In the genomic region with DNA sequence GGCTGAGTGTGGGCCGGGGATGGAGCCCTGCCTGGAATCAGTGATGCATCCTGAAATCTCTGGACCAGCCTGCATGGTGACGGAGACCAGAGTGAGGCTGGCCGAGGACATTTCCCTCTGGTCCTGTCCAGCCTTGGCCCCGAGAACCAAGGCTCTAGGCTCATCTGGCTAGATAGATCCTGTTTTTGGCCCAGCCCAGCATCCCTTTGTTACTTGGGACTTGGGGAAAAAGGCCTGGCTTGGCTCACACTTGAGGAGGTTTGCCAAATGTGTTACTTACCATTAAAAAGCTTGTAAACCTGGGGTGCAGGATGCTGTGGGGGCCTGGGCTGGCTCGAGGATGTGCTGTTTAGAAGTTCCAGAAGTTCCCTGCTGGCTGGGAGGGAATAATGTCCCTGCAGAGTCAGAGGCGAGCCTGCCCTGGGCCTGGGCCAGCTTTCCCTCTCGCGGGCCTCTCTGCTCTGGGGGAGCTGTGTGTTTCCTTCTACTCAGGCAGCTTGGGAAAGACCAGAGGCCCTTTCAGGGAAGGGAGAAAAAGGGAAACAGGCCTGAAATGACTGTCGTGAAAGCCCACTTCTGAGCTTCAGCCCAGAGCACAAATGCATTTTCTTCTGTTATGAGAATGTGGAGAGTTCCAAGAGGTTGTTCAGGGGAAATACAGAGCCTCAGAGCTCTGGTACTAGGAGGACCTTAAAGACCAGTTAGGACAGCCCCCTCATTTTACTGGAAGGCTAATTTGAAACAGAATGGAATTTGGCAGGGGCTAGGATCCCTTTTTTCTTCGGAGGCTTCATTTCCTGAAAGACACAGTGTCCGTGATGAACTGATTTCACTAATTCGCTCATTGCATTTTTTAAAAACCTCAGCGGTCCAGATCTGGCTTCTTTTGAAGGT, we compare ENCODE assay signal across 8 cellular contexts. TPM values are rescaled to one million over a fixed set of nuclear protein-coding genes. Genes with fewer than 3 reads are reported as not detected.
DNase-seq lines count a peak whose midpoint lies in the region; ATAC-seq and TF ChIP-seq lines count a peak whose summit lies in the region.

No MANE protein-coding gene starts in this region.

- H3K27me3 ChIP-seq in SJSA1 (replicated peaks) (no peaks in the 10 kb centered on the region), uterus (no peaks in the 10 kb centered on the region)

- H3K4me1 ChIP-seq in HEK293 (ENCODE audit: control insufficient read depth, insufficient read depth, low read length) = peaks cover 17% of the 10 kb centered on the region
- peaks cover 81% of the 10 kb centered on the region for H3K4me1 ChIP-seq in SJSA1 (replicated peaks)
- peaks cover 40 to 41% of the 10 kb centered on the region in 2 donors for H3K4me1 ChIP-seq in uterus

- CTCF ChIA-PET in HEK293 (lab: Yijun Ruan, JAX) = interaction anchor here (0.5 to 3.0 kb wide), 8 partner anchors 12 to 369 kb away, joined by 3 to 14 read pairs (median 4); a partner anchor contains a TSS

- POLR2A ChIA-PET in HEK293 (lab: Yijun Ruan, JAX) = interaction anchor here (0.9 to 5.0 kb wide), 6 partner anchors 29 to 128 kb away, joined by 3 to 61 read pairs (median 4); a partner anchor contains a TSS

- DNase-seq in SJSA1 (ENCODE audit: low read depth in 1 of 2, low spot score in 2 of 2) (no peak), epidermal melanocyte (ENCODE audit: insufficient read length, low spot score) (peak; percentile 47), midbrain (lab: John Stamatoyannopoulos, UW) (peak; percentile 90), uterus (peak; percentile 98)
- no peak for DNase-seq in activated T-cell treated with anti-CD3 and anti-CD28 coated beads, Interleukin-2, amount 50 U/mL, for 48 hours

- ATAC-seq in HG03354 (IDR thresholded peaks at IDR 0.05; ENCODE audit: poor library complexity, severe bottlenecking, unreplicated experiment) (no peak), HG03196 (IDR thresholded peaks at IDR 0.05; ENCODE audit: unreplicated experiment) (no peak)

- intact Hi-C loops in uterus (cut with DNase I; ENCODE audit: low total_unique reads) = no loop called here

- peak overlapping the region; percentile 53 for H3K27ac ChIP-seq in HEK293 (ENCODE audit: extremely low read depth, low read depth, low read length)
- H3K27ac ChIP-seq in SJSA1 = peak overlapping the region; percentile 76
- H3K27ac ChIP-seq in uterus = peak overlapping the region; percentile 98 to 100

- TF ChIP-seq CTCF in HEK293 (tag by site-specific recombination; IDR thresholded peaks at IDR 0.05) (peak; percentile 34; the same call in 1 of the 2 replicates), uterus (IDR thresholded peaks at IDR 0.05) (peak in 2 of 4 experiments; percentile 9 to 56)

- H3K36me3 ChIP-seq in HEK293 (ENCODE audit: control insufficient read depth in 2 of 2, insufficient read depth in 1 of 2, low read length in 2 of 2) = no peaks in the 10 kb centered on the region
- no peaks in the 10 kb centered on the region for H3K36me3 ChIP-seq in SJSA1
- no peaks in the 10 kb centered on the region for H3K36me3 ChIP-seq in uterus

- no peaks in the 10 kb centered on the region for H3K9me3 ChIP-seq in HEK293 (ENCODE audit: control insufficient read depth, insufficient read depth, low read depth, low read length)
- H3K9me3 ChIP-seq in SJSA1 (replicated peaks) = no peaks in the 10 kb centered on the region
- no peaks in the 10 kb centered on the region for H3K9me3 ChIP-seq in uterus

- TF ChIP-seq POLR2A in uterus (IDR thresholded peaks at IDR 0.05) = no peak

- no peak overlapping the region for H3K4me3 ChIP-seq in HEK293 (ENCODE audit: low read depth, low read length)
- H3K4me3 ChIP-seq in SJSA1 = no peak overlapping the region
- H3K4me3 ChIP-seq in uterus = peak overlapping the region; percentile 2 to 7

TF ChIP-seq in HEK293, 187 proteins besides CTCF, POLR2A, EP300 and RAD21 (continues in another document):
- TF ChIP-seq ZNF121 (tag by site-specific recombination; IDR thresholded peaks at IDR 0.05) (no peak), ZNF2 (tag by site-specific recombination; IDR thresholded peaks at IDR 0.05) (peak; percentile 21; the same call in 1 of the 2 replicates), ZNF324 (tag by site-specific recombination; IDR thresholded peaks at IDR 0.05) (no peak), PRDM1 (tag by site-specific recombination; IDR thresholded peaks at IDR 0.05) (peak; percentile 61), HOXA7 (CRISPR knock-in tag; IDR thresholded peaks at IDR 0.05; ENCODE audit: borderline replicate concordance) (no peak), GLIS1 (tag by site-specific recombination; IDR thresholded peaks at IDR 0.05) (peak; percentile 73), ZNF501 (tag by site-specific recombination; IDR thresholded peaks at IDR 0.05) (no peak), ZXDB (tag by site-specific recombination; IDR thresholded peaks at IDR 0.05) (peak; percentile 59), ZNF76 (tag by site-specific recombination; IDR thresholded peaks at IDR 0.05; ENCODE audit: borderline replicate concordance, low read depth) (peak; percentile 53; the same call in 1 of the 2 replicates), ZBTB20 (tag by site-specific recombination; IDR thresholded peaks at IDR 0.05) (peak; percentile 76), OSR2 (tag by site-specific recombination; IDR thresholded peaks at IDR 0.05) (no peak), ZNF529 (tag by site-specific recombination; IDR thresholded peaks at IDR 0.05; ENCODE audit: insufficient replicate concordance) (no peak), ZNF48 (tag by site-specific recombination; IDR thresholded peaks at IDR 0.05) (no peak), ZNF366 (tag by site-specific recombination; conservative IDR thresholded peaks at IDR 0.05) (0 out of 2 replicates have a peak, but pooled peaks have one; percentile 18), ZNF561 (tag by site-specific recombination; IDR thresholded peaks at IDR 0.05; ENCODE audit: borderline replicate concordance) (peak; percentile 69; the same call in 1 of the 2 replicates), ZNF830 (tag by site-specific recombination; IDR thresholded peaks at IDR 0.05; ENCODE audit: low read depth) (no peak), ZFHX2 (tag by site-specific recombination; conservative IDR thresholded peaks at IDR 0.05) (no peak), KLF1 (tag by site-specific recombination; IDR thresholded peaks at IDR 0.05) (no peak)
- TF ChIP-seq, protein P1, sequence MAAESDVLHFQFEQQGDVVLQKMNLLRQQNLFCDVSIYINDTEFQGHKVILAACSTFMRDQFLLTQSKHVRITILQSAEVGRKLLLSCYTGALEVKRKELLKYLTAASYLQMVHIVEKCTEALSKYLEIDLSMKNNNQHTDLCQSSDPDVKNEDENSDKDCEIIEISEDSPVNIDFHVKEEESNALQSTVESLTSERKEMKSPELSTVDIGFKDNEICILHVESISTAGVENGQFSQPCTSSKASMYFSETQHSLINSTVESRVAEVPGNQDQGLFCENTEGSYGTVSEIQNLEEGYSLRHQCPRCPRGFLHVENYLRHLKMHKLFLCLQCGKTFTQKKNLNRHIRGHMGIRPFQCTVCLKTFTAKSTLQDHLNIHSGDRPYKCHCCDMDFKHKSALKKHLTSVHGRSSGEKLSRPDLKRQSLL (tag by site-specific recombination; IDR thresholded peaks at IDR 0.05) = peak; percentile 26; the same call in 1 of the 2 replicates
- TF ChIP-seq, protein P2, sequence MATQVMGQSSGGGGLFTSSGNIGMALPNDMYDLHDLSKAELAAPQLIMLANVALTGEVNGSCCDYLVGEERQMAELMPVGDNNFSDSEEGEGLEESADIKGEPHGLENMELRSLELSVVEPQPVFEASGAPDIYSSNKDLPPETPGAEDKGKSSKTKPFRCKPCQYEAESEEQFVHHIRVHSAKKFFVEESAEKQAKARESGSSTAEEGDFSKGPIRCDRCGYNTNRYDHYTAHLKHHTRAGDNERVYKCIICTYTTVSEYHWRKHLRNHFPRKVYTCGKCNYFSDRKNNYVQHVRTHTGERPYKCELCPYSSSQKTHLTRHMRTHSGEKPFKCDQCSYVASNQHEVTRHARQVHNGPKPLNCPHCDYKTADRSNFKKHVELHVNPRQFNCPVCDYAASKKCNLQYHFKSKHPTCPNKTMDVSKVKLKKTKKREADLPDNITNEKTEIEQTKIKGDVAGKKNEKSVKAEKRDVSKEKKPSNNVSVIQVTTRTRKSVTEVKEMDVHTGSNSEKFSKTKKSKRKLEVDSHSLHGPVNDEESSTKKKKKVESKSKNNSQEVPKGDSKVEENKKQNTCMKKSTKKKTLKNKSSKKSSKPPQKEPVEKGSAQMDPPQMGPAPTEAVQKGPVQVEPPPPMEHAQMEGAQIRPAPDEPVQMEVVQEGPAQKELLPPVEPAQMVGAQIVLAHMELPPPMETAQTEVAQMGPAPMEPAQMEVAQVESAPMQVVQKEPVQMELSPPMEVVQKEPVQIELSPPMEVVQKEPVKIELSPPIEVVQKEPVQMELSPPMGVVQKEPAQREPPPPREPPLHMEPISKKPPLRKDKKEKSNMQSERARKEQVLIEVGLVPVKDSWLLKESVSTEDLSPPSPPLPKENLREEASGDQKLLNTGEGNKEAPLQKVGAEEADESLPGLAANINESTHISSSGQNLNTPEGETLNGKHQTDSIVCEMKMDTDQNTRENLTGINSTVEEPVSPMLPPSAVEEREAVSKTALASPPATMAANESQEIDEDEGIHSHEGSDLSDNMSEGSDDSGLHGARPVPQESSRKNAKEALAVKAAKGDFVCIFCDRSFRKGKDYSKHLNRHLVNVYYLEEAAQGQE (tag by site-specific recombination; IDR thresholded peaks at IDR 0.05) = no peak
- TF ChIP-seq, protein P3, sequence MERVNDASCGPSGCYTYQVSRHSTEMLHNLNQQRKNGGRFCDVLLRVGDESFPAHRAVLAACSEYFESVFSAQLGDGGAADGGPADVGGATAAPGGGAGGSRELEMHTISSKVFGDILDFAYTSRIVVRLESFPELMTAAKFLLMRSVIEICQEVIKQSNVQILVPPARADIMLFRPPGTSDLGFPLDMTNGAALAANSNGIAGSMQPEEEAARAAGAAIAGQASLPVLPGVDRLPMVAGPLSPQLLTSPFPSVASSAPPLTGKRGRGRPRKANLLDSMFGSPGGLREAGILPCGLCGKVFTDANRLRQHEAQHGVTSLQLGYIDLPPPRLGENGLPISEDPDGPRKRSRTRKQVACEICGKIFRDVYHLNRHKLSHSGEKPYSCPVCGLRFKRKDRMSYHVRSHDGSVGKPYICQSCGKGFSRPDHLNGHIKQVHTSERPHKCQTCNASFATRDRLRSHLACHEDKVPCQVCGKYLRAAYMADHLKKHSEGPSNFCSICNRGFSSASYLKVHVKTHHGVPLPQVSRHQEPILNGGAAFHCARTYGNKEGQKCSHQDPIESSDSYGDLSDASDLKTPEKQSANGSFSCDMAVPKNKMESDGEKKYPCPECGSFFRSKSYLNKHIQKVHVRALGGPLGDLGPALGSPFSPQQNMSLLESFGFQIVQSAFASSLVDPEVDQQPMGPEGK (tag by site-specific recombination; IDR thresholded peaks at IDR 0.05) = 0 out of 2 replicates have a peak, but pooled peaks have one; percentile 38

RNA-seq across cellular contexts. Expression of a gene that starts 47.2 kb away (rescaled TPM):
- total RNA-seq in SJSA1 (2014; rRNA removed; shearing (Covaris generic)) = 420 and 508 TPM in 2 replicates
- total RNA-seq in uterus = 100 to 1,000 TPM in 2 of 4 donors, 10 to 100 TPM in 2; 66.2 to 212 (median 90.9) TPM

RNA-seq across cellular contexts. Expression of a gene that starts 47.7 kb away (rescaled TPM):
- total RNA-seq in SJSA1 (2014; rRNA removed; shearing (Covaris generic)) = 275 and 410 TPM in 2 replicates
- total RNA-seq in uterus = 10 to 100 TPM in 1 of 4 donors, 1 to 10 TPM in 3; 4.9 to 59.1 (median 8.6) TPM

Comparison
In these comparisons a context has a peak if more than half of its experiments do, and no peak if none do; other contexts are left out.
1. H3K4me3 ChIP-seq: peak in uterus (2 of 2); none in HEK293 (single experiment) and SJSA1 (single experiment).
2. DNase-seq: peak in epidermal melanocyte (single experiment), midbrain (single experiment) and uterus (2 of 2); none in SJSA1 (0 of 2) and activated T-cell treated with anti-CD3 and anti-CD28 coated beads, Interleukin-2, amount 50 U/mL, for 48 hours (0 of 2).
3. Peak in every context shown above with its lines, with median percentiles within 50 percentile points of each other: H3K27ac ChIP-seq.